ENCODE assay signal across 16 cellular contexts in genomic region chr1:48611841-48612240, GRCh38.
"Had no signal": no experiment of that assay in that cellular context is flagged by ENCODE, and none has a peak within 500 bp of the region (broad histone marks: within the 10 kb centered on the region; RNA-seq: fewer than 3 reads in every experiment).

No MANE protein-coding gene starts in this region.

- H3K9me3 ChIP-seq: esophagus muscularis mucosa, gastroesophageal sphincter, tibial artery had no signal

- H3K27ac ChIP-seq: neural progenitor cell, tibial artery had no signal

- DNase-seq: activated CD4-positive, alpha-beta T cell treated with anti-CD3 and anti-CD28 coated beads for 48 hours; activated CD4-positive, CD25-positive, alpha-beta regulatory T cell; activated CD8-positive, alpha-beta T cell treated with anti-CD3 and anti-CD28 coated beads for 36 hours; activated naive CD4-positive, alpha-beta T cell; activated naive CD8-positive, alpha-beta T cell treated with anti-CD3 and anti-CD28 coated beads for 36 hours; activated T-cell treated with anti-CD3 and anti-CD28 coated beads, Interleukin-2, amount 50 U/mL, for 1 hour; amniotic stem cell; effector CD8-positive, alpha-beta T cell; mesenchymal stem cell; naive thymus-derived CD4-positive, alpha-beta T cell; stimulated activated CD4-positive, alpha-beta T cell treated with anti-CD3 and anti-CD28 coated beads, Interleukin-2, amount 100 ng/mL, for 24 hours; stimulated activated naive CD4-positive, alpha-beta T cell treated with Interleukin-2 at 50 U/mL for 16 hours; tibial artery had no signal

- H3K27me3 ChIP-seq: esophagus muscularis mucosa, gastroesophageal sphincter, neural progenitor cell, tibial artery had no signal

- H3K4me3 ChIP-seq: esophagus muscularis mucosa, gastroesophageal sphincter, neural progenitor cell, tibial artery had no signal

- H3K36me3 ChIP-seq: esophagus muscularis mucosa, gastroesophageal sphincter, neural progenitor cell, tibial artery had no signal
